ENCODE assay signal across 27 cellular contexts in the genomic region with DNA sequence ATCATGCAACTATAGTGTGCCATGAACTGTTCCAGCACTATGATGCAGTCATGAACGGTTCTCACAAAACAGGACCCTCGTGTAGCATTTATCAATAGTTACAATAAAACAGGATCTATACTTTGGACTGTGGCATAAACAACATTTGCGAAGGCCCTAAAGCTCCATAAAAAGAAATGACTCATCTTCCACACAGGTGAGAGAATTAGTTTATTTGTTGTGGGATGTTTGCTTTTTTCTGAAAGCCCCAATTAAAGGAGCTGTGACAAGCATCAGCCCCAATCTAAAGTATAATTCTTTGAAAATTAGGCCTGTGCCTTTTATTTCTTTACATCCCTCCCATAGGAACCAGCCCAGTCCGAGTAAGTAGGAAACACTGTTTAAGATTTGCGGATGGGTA. TPM values are rescaled to one million over a fixed set of nuclear protein-coding genes. Genes with fewer than 3 reads are reported as not detected.
"Had no signal": no experiment of that assay in that cellular context is flagged by ENCODE, and none has a peak within 500 bp of the region (broad histone marks: within the 10 kb centered on the region; RNA-seq: fewer than 3 reads in every experiment).

No MANE protein-coding gene starts in this region.

- H3K9me3 ChIP-seq: ovary, psoas muscle, right lobe of liver, sigmoid colon, spleen, stomach, thoracic aorta, thyroid gland, tibial nerve, upper lobe of left lung, vagina had no signal

- DNase-seq: naive thymus-derived CD8-positive, alpha-beta T cell; occipital lobe; ovary; posterior cingulate gyrus; psoas muscle; right cardiac atrium; right lobe of liver; sigmoid colon; spleen; stimulated activated CD4-positive, alpha-beta T cell treated with anti-CD3 and anti-CD28 coated beads, Interleukin-12 subunit alpha, Interleukin-12 subunit beta, amount 100 ng/mL, for 4 hours; stimulated activated CD4-positive, alpha-beta T cell treated with anti-CD3 and anti-CD28 coated beads, Interleukin-2, amount 100 ng/mL, for 24 hours; stimulated activated CD4-positive, alpha-beta T cell treated with anti-CD3 and anti-CD28 coated beads, Interleukin-2, amount 100 ng/mL, for 48 hours; stimulated activated CD4-positive, alpha-beta T cell treated with anti-CD3 and anti-CD28 coated beads, Interleukin-4, amount 100 ng/mL, for 24 hours; stimulated activated naive B cell treated with anti-CD40 and anti-IgM and Interleukin-4, amounts not matched to agents 10 μg/mL and 1 μg/mL and 100 μg/mL, for 72 hours; stimulated activated naive CD4-positive, alpha-beta T cell treated with Interleukin-2 at 50 U/mL for 16 hours; stomach; thyroid gland; trophoblast cell; upper lobe of left lung had no signal

- H3K27ac ChIP-seq: neural progenitor cell, ovary, parathyroid adenoma, psoas muscle, right lobe of liver, sigmoid colon, spleen, stomach, thoracic aorta, thyroid gland, tibial nerve, upper lobe of left lung, vagina had no signal

- H3K36me3 ChIP-seq: ovary, right lobe of liver, sigmoid colon, spleen, stomach, thoracic aorta, thyroid gland, tibial nerve, upper lobe of left lung had no signal

- ATAC-seq: naive thymus-derived CD8-positive, alpha-beta T cell; psoas muscle; right lobe of liver; stimulated activated effector memory CD8-positive, alpha-beta T cell treated with anti-CD3 and anti-CD28 coated beads, Interleukin-12 subunit alpha, Interleukin-12 subunit beta, amount 100 ng/mL, for 72 hours; stimulated activated naive B cell treated with anti-CD40 and anti-IgM and Interleukin-4, amounts not matched to agents 10 μg/mL and 1 μg/mL and 100 μg/mL, for 72 hours had no signal

- H3K4me3 ChIP-seq: neural progenitor cell, ovary, psoas muscle, right lobe of liver, sigmoid colon, smooth muscle cell, spleen, stomach, thoracic aorta, thyroid gland, tibial nerve, upper lobe of left lung, vagina had no signal

- FAIRE-seq: urothelium cell line had no signal

- H3K4me1 ChIP-seq: parathyroid adenoma, psoas muscle, right lobe of liver, sigmoid colon, spleen had no signal

- H3K27me3 ChIP-seq: neural progenitor cell, ovary, right lobe of liver, sigmoid colon, thyroid gland, tibial nerve, upper lobe of left lung, vagina had no signal

RNA-seq across cellular contexts. Expression of gene PAMR1, which starts 51.4 kb away (rescaled TPM):
- total RNA-seq: naive thymus-derived CD8-positive, alpha-beta T cell had no signal
- polyA plus RNA-seq: naive thymus-derived CD8-positive, alpha-beta T cell had no signal

RNA-seq across cellular contexts. Expression of gene SLC1A2, which starts 54.6 kb away (rescaled TPM):
- polyA plus RNA-seq: smooth muscle cell had no signal
